8 cellular contexts compared by ENCODE assay signal in the genomic region with DNA sequence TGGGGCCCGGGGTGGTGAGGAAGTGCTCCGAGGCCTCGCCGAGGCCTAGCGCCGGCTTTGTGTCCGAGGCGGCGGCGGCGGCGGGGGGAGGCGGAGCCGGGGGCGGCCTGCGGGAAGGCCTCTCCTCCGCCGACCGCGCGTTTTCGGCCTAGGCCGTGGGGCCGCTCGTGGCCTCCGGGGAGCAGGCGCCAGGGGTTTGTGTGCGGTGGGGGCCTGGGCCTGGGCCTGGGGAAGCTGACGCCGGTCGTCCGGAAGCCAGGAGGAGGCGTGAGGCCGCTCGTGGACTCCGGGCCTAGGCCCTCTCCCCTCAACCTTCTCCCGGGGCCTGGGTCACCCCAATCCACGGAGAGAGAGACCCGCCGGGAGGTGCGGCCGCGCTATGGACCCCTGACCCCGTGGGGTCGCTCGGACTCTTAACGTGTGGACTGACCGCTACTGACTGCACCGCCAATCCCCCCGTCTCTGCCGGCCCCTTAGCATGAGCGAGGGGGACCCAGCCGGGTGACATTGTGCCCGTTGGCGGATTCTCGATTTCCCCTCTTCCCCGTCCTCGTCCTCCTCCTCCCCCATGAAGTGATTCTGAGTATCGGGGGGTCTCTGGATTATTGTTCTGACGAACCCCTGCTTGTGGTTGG. TPM values are rescaled to one million over a fixed set of nuclear protein-coding genes. Genes with fewer than 3 reads are reported as not detected.
DNase-seq lines count a peak whose midpoint lies in the region; ATAC-seq and TF ChIP-seq lines count a peak whose summit lies in the region.

No MANE protein-coding gene starts in this region.

- H3K9me3 Mint-ChIP-seq in activated naive CD4-positive, alpha-beta T cell treated with anti-CD3 and anti-CD28 coated beads, Interleukin-2, amount 50 U/mL, for 24 hours = no peaks in the 10 kb centered on the region

- peak overlapping the region; percentile 98 for H3K4me3 Mint-ChIP-seq in activated naive CD4-positive, alpha-beta T cell treated with anti-CD3 and anti-CD28 coated beads, Interleukin-2, amount 50 U/mL, for 24 hours

- H3K27me3 ChIP-seq in heart right ventricle = no peaks in the 10 kb centered on the region

- ATAC-seq in HG02610 (IDR thresholded peaks at IDR 0.05; ENCODE audit: unreplicated experiment) (peak; percentile 32), heart right ventricle (peak; percentile 35 to 79 (median 60))

- no peak for TF ChIP-seq CTCF in GM12864 (IDR thresholded peaks at IDR 0.05; ENCODE audit: low read depth, low read length, missing control alignments)
- no peak for TF ChIP-seq CTCF in heart right ventricle (IDR thresholded peaks at IDR 0.05)

- H3K4me1 Mint-ChIP-seq in activated naive CD4-positive, alpha-beta T cell treated with anti-CD3 and anti-CD28 coated beads, Interleukin-2, amount 50 U/mL, for 24 hours = peaks cover 52% of the 10 kb centered on the region

- DNase-seq in GM12864 (ENCODE audit: low read depth) (no peak), NOMO-1 treated with DMSO at 0.1 percent for 48 hours (lab: John Stamatoyannopoulos, UW; ENCODE audit: unreplicated experiment) (peak; percentile 46), heart right ventricle (peak; percentile 53 to 69), putamen (ENCODE audit: low spot score) (peak; percentile 42), HK-2 (ENCODE audit: unreplicated experiment) (no peak), DMS79 (lab: John Stamatoyannopoulos, UW) (no peak)

- H3K36me3 ChIP-seq in heart right ventricle = peaks cover 0 to 11% (median 0%) of the 10 kb centered on the region in 9 donors

- H3K27me3 Mint-ChIP-seq in activated naive CD4-positive, alpha-beta T cell treated with anti-CD3 and anti-CD28 coated beads, Interleukin-2, amount 50 U/mL, for 24 hours = no peaks in the 10 kb centered on the region

- peak overlapping the region; percentile 98 for H3K27ac Mint-ChIP-seq in activated naive CD4-positive, alpha-beta T cell treated with anti-CD3 and anti-CD28 coated beads, Interleukin-2, amount 50 U/mL, for 24 hours

- no peaks in the 10 kb centered on the region for H3K9me3 ChIP-seq in heart right ventricle

- peak overlapping the region; percentile 95 to 100 (median 100) for H3K27ac ChIP-seq in heart right ventricle

- H3K4me3 ChIP-seq in GM12864 (ENCODE audit: low read depth, low read length) = peak overlapping the region; percentile 88
- peak overlapping the region; percentile 61 to 97 (median 82) for H3K4me3 ChIP-seq in heart right ventricle

- H3K36me3 Mint-ChIP-seq in activated naive CD4-positive, alpha-beta T cell treated with anti-CD3 and anti-CD28 coated beads, Interleukin-2, amount 50 U/mL, for 24 hours = peaks cover 17% of the 10 kb centered on the region

- 0% methylated on average over 56 to 60 of the region's 60 CpGs for WGBS in heart right ventricle, 2 donors

- H3K4me1 ChIP-seq in heart right ventricle = peaks cover 3 to 41% (median 35%) of the 10 kb centered on the region in 9 donors

- intact Hi-C loops in heart right ventricle (cut with DNase I) = loop anchor here in 2 of 10 donors (5.0 to 10.0 kb wide), 3 partner anchors 192 to 715 kb away; partner anchors contain the start of genes LCMT1 (in 1 of the 2) and ZKSCAN2 (in 1 of the 2)

RNA-seq across cellular contexts. Expression of gene RBBP6, which starts 0.6 kb away (rescaled TPM):
- 10 to 100 TPM; 26.8 to 50.3 (median 33.1) TPM for total RNA-seq in heart right ventricle
- polyA plus RNA-seq in heart right ventricle = 10 to 100 TPM; 18.9 to 35.8 TPM

Comparison
In these comparisons a context has a peak if more than half of its experiments do, and no peak if none do; other contexts are left out.
1. DNase-seq: peak in NOMO-1 treated with DMSO at 0.1 percent for 48 hours (single experiment), heart right ventricle (2 of 2) and putamen (single experiment); none in GM12864 (single experiment), HK-2 (single experiment) and DMS79 (single experiment).